ENCODE assay signal across 1 cellular context in genomic region chr21:41482321-41482720, GRCh38.
TF ChIP-seq lines count a peak whose summit lies in the region.

No MANE protein-coding gene starts in this region.

TF ChIP-seq in IMR-90, 13 proteins besides CTCF, POLR2A, EP300 and RAD21:
- TF ChIP-seq SMC3 (IDR thresholded peaks at IDR 0.05; ENCODE audit: low read depth, low read length) (no peak), CEBPB (IDR thresholded peaks at IDR 0.05; ENCODE audit: low read depth, low read length) (no peak), BHLHE40 (IDR thresholded peaks at IDR 0.05; ENCODE audit: low read depth, low read length) (no peak), MAFK (IDR thresholded peaks at IDR 0.05; ENCODE audit: low read depth, low read length) (no peak), USF2 (IDR thresholded peaks at IDR 0.05; ENCODE audit: low read depth, low read length) (no peak), CHD1 (IDR thresholded peaks at IDR 0.05; ENCODE audit: low read depth, low read length) (no peak), MAZ (IDR thresholded peaks at IDR 0.05; ENCODE audit: borderline replicate concordance, low read depth, low read length) (no peak)
